ENCODE assay signal across 30 cellular contexts in genomic region chr17:66619196-66619595, GRCh38.
"Had no signal": no experiment of that assay in that cellular context is flagged by ENCODE, and none has a peak within 500 bp of the region (broad histone marks: within the 10 kb centered on the region; RNA-seq: fewer than 3 reads in every experiment).

No MANE protein-coding gene starts in this region.

- H3K27ac ChIP-seq: brain microvascular endothelial cell, esophagus muscularis mucosa, foreskin keratinocyte, gastrocnemius medialis, heart left ventricle, WERI-Rb-1 had no signal

- H3K27me3 ChIP-seq: brain microvascular endothelial cell, esophagus muscularis mucosa, foreskin keratinocyte, gastrocnemius medialis, heart left ventricle had no signal

- DNase-seq: activated B cell treated with CpG ODN at 0.5 μM for 24 hours; activated CD4-positive, alpha-beta memory T cell treated with anti-CD3 and anti-CD28 coated beads for 36 hours; activated CD4-positive, alpha-beta T cell treated with anti-CD3 and anti-CD28 coated beads for 48 hours; activated CD4-positive, alpha-beta T cell treated with anti-CD3 and anti-CD28 coated beads, Interleukin-2, amount 50 U/mL, for 1 hour; activated CD8-positive, alpha-beta memory T cell treated with anti-CD3 and anti-CD28 coated beads, Interleukin-2, amount 10 ng/mL, durations not matched to agents 7 days and 5 days; activated CD8-positive, alpha-beta memory T cell treated with anti-CD3 and anti-CD28 coated beads, Interleukin-2, amount 50 U/mL, for 4 hours; activated CD8-positive, alpha-beta T cell treated with anti-CD3 and anti-CD28 coated beads, Interleukin-2, amount 10 ng/mL, durations not matched to agents 7 days and 5 days; activated effector memory CD4-positive, alpha-beta T cell treated with Interleukin-2 at 50 U/mL for 16 hours; activated gamma-delta T cell treated with Interleukin-2 at 50 U/mL for 16 hours; activated naive CD4-positive, alpha-beta T cell treated with anti-CD3 and anti-CD28 coated beads, Interleukin-2, amount 50 U/mL, for 16 hours; activated naive CD4-positive, alpha-beta T cell treated with Interleukin-2 at 50 U/mL for 16 hours; activated T-cell treated with anti-CD3 and anti-CD28 coated beads, Interleukin-2, amount 50 U/mL, for 24 hours; amniotic stem cell; anterior cingulate cortex; brain microvascular endothelial cell; effector CD4-positive, alpha-beta T cell; effector memory CD8-positive, alpha-beta T cell; erythroblast; foreskin keratinocyte; gastrocnemius medialis; glutamatergic neuron; heart left ventricle; T-helper 1 cell; T-helper 17 cell; T1000; WERI-Rb-1 had no signal

- H3K4me1 ChIP-seq: foreskin keratinocyte, gastrocnemius medialis had no signal

- H3K9me3 ChIP-seq: esophagus muscularis mucosa, gastrocnemius medialis, heart left ventricle had no signal

- ATAC-seq: activated CD4-positive, CD25-positive, alpha-beta regulatory T cell treated with anti-CD3 and anti-CD28 coated beads, Interleukin-2, amount 50 U/mL, for 24 hours; activated CD8-positive, alpha-beta memory T cell treated with anti-CD3 and anti-CD28 coated beads, Interleukin-2, amount 10 ng/mL, durations not matched to agents 7 days and 5 days; activated CD8-positive, alpha-beta T cell treated with anti-CD3 and anti-CD28 coated beads, Interleukin-2, amount 10 ng/mL, durations not matched to agents 7 days and 5 days; activated T-helper 17 cell treated with anti-CD3 and anti-CD28 coated beads, Interleukin-2, amount 50 U/mL, for 72 hours; effector memory CD8-positive, alpha-beta T cell; foreskin keratinocyte; gastrocnemius medialis; heart left ventricle; T-helper 17 cell had no signal

- H3K36me3 ChIP-seq: brain microvascular endothelial cell, esophagus muscularis mucosa, gastrocnemius medialis, heart left ventricle, WERI-Rb-1 had no signal

- H3K4me3 ChIP-seq: coronary artery, esophagus muscularis mucosa, gastrocnemius medialis, heart left ventricle had no signal
